In the genomic region with DNA sequence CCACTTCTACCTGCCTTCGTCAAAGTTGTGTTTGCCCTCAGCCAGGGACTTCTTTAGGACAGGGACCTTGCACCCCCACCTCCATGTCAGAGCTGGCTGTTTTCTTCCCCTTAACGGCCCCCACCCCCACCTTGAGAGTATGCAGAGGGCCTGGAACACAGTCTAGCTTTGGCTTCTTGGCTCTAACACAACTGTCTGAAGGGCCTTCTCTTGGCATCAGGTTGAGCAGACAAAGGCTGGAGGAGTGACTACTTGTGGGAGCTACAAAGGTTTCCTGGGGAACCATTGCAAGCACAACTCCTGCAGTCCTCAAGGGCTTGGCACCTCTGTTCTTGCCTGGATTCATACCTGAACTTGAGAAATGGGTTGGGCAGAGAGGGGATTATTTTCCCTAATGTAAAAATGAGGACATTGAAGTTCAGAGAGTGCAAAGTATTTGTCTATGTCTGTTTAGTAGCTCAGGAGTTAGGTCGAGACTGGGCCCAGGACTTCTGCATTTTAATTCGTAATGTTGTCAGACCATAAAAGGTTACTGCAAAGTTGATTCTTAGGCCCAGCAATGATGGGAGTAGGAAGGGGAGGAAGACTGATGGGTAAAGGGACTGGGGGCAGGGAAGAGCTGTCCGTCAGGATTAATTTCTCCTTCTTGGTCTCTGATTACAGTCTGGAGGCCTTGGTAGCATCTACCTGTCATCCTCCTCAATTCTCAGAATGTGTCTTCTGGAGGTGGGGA, we compare ENCODE assay signal across 14 cellular contexts. TPM values are rescaled to one million over a fixed set of nuclear protein-coding genes. Genes with fewer than 3 reads are reported as not detected.
"Had no signal": no experiment of that assay in that cellular context is flagged by ENCODE, and none has a peak within 500 bp of the region (broad histone marks: within the 10 kb centered on the region; RNA-seq: fewer than 3 reads in every experiment).

No MANE protein-coding gene starts in this region.

- H3K27ac ChIP-seq: cardiac muscle cell, uterus had no signal

- DNase-seq: activated CD4-positive, alpha-beta T cell treated with anti-CD3 and anti-CD28 coated beads for 1 hour; activated CD8-positive, alpha-beta memory T cell treated with anti-CD3 and anti-CD28 coated beads, Interleukin-2, amount 50 U/mL, for 48 hours; activated CD8-positive, alpha-beta T cell treated with anti-CD3 and anti-CD28 coated beads for 36 hours; activated naive CD4-positive, alpha-beta T cell treated with anti-CD3 and anti-CD28 coated beads for 36 hours; kidney; sigmoid colon; stimulated activated CD4-positive, alpha-beta T cell treated with anti-CD3 and anti-CD28 coated beads, Interleukin-2, amount 100 ng/mL, for 24 hours; stimulated activated naive B cell treated with anti-CD40 and anti-IgM and Interleukin-4, amounts not matched to agents 10 μg/mL and 1 μg/mL and 100 μg/mL, for 72 hours; substantia nigra; T1000; uterus had no signal

- H3K4me1 ChIP-seq: sigmoid colon had no signal

- ATAC-seq: activated CD8-positive, alpha-beta T cell treated with anti-CD3 and anti-CD28 coated beads for 36 hours; stimulated activated naive B cell treated with anti-CD40 and anti-IgM and Interleukin-4, amounts not matched to agents 10 μg/mL and 1 μg/mL and 100 μg/mL, for 72 hours had no signal

- H3K4me3 ChIP-seq: cardiac muscle cell, uterus had no signal

- H3K36me3 ChIP-seq: cardiac muscle cell, sigmoid colon, uterus had no signal

RNA-seq across cellular contexts. Expression of a gene that starts 2.6 kb away (rescaled TPM):
- total RNA-seq: activated CD8-positive, alpha-beta T cell treated with anti-CD3 and anti-CD28 coated beads for 36 hours; activated naive CD4-positive, alpha-beta T cell treated with anti-CD3 and anti-CD28 coated beads for 36 hours; astrocyte; cardiac muscle cell; pulmonary artery endothelial cell had no signal
- polyA plus RNA-seq: cardiac muscle cell had no signal
